2 cellular contexts compared by ENCODE assay signal in the genomic region with DNA sequence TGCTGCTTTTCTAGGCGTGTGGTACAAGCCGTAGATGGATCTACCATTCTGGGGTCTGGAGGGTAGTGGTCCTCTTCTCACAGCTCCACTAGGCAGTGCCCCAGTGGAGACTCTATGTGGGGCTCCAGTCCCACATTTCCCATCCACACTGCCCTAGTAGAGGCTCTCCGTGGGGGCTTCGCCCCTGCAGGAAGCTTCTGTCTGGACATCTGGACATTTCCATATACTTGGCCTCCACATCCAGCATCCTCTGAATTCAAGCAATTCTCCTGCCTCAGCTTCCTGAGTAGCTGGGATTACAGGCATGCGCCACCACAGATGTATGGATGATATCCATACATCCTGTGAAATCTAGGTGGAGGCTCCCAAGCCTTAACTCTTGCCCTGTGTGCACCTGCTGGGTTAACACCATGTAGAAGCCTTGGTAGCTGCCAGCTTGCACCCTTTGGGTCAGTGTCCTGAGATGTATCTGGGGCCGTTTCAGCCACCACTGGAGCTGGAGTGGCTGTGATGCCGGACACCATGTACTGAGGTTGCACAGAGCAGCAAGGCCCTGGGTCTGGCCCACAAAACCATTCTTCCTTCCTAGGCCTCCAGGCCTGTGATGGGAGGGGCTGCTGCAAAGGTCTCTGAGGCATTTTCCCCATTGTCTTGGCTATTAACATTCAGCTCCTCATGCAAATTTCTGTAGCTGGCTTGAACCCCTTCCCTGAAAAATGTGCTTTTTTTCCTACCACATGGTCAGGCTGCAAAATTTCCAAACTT.
TF ChIP-seq lines count a peak whose summit lies in the region.

No MANE protein-coding gene starts in this region.

TF ChIP-seq in HEK293, 187 proteins besides CTCF, POLR2A, EP300 and RAD21:
- TF ChIP-seq ZNF585B (tag by site-specific recombination; IDR thresholded peaks at IDR 0.05) (peak; percentile 93), ZNF623 (tag by site-specific recombination; IDR thresholded peaks at IDR 0.05) (no peak), ZNF10 (tag by site-specific recombination; IDR thresholded peaks at IDR 0.05) (no peak), ZNF341 (tag by site-specific recombination; IDR thresholded peaks at IDR 0.05; ENCODE audit: low read depth) (no peak), SETDB1 (IDR thresholded peaks at IDR 0.05; ENCODE audit: insufficient read length, low read length) (peak; percentile 82), ZNF221 (tag by site-specific recombination; IDR thresholded peaks at IDR 0.05; ENCODE audit: borderline replicate concordance) (no peak)
- TF ChIP-seq, protein P1, sequence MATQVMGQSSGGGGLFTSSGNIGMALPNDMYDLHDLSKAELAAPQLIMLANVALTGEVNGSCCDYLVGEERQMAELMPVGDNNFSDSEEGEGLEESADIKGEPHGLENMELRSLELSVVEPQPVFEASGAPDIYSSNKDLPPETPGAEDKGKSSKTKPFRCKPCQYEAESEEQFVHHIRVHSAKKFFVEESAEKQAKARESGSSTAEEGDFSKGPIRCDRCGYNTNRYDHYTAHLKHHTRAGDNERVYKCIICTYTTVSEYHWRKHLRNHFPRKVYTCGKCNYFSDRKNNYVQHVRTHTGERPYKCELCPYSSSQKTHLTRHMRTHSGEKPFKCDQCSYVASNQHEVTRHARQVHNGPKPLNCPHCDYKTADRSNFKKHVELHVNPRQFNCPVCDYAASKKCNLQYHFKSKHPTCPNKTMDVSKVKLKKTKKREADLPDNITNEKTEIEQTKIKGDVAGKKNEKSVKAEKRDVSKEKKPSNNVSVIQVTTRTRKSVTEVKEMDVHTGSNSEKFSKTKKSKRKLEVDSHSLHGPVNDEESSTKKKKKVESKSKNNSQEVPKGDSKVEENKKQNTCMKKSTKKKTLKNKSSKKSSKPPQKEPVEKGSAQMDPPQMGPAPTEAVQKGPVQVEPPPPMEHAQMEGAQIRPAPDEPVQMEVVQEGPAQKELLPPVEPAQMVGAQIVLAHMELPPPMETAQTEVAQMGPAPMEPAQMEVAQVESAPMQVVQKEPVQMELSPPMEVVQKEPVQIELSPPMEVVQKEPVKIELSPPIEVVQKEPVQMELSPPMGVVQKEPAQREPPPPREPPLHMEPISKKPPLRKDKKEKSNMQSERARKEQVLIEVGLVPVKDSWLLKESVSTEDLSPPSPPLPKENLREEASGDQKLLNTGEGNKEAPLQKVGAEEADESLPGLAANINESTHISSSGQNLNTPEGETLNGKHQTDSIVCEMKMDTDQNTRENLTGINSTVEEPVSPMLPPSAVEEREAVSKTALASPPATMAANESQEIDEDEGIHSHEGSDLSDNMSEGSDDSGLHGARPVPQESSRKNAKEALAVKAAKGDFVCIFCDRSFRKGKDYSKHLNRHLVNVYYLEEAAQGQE (tag by site-specific recombination; IDR thresholded peaks at IDR 0.05) = no peak

TF ChIP-seq in K562, 482 proteins besides CTCF, POLR2A, EP300 and RAD21:
- TF ChIP-seq TRIM28 (IDR thresholded peaks at IDR 0.05) = 0 out of 2 replicates have a peak, but pooled peaks have one; percentile 15
- peak; percentile 42 for TF ChIP-seq ZFP36 (IDR thresholded peaks at IDR 0.05; ENCODE audit: low read depth, low read length, partially characterized antibody)
- TF ChIP-seq CBX5 (IDR thresholded peaks at IDR 0.05; ENCODE audit: borderline replicate concordance, low read depth) = 0 out of 2 replicates have a peak, but pooled peaks have one; percentile 68
- no peak for TF ChIP-seq FOXA1 (IDR thresholded peaks at IDR 0.05; ENCODE audit: borderline replicate concordance)
- TF ChIP-seq ZBTB1 (CRISPR knock-in tag; IDR thresholded peaks at IDR 0.05; ENCODE audit: borderline replicate concordance, low read depth) = no peak
- TF ChIP-seq RBM14 (IDR thresholded peaks at IDR 0.05; ENCODE audit: borderline replicate concordance, insufficient read depth, low read depth, low read length) = no peak
- peak in 1 of 2 experiments; percentile 75; a peak in 2 of 3 replicates for TF ChIP-seq CBX3 (IDR thresholded peaks at IDR 0.05; ENCODE audit: borderline replicate concordance in 1 of 2, low read length in 2 of 2)
- 0 out of 2 replicates have a peak, but pooled peaks have one; percentile 27 for TF ChIP-seq CBX1 (IDR thresholded peaks at IDR 0.05; ENCODE audit: low read depth)
